ENCODE assay signal across 11 cellular contexts in genomic region chr1:66334311-66334710, GRCh38.
DNase-seq lines count a peak whose midpoint lies in the region; ATAC-seq and TF ChIP-seq lines count a peak whose summit lies in the region.
"Had no signal": no experiment of that assay in that cellular context is flagged by ENCODE, and none has a peak within 500 bp of the region (broad histone marks: within the 10 kb centered on the region; RNA-seq: fewer than 3 reads in every experiment).

No MANE protein-coding gene starts in this region.

- DNase-seq in AG04449 (ENCODE audit: low read depth, low spot score) (no peak), GM23338 (ENCODE audit: low spot score) (peak; percentile 25), caudate nucleus (lab: John Stamatoyannopoulos, UW) (no peak), NCI-H345 (lab: John Stamatoyannopoulos, UW) (no peak), iPS-NIHi11 (ENCODE audit: low spot score) (no peak), NCI-H2081 (lab: John Stamatoyannopoulos, UW) (no peak)
- no peak for DNase-seq in natural killer cell treated with Interleukin-12 subunit alpha and Interleukin-12 subunit beta and Interleukin-15 and Interleukin-18, amount 100 ng/mL, for 72 hours (ENCODE audit: low spot score)
- DNase-seq: body of pancreas, HCEC 1CT, SIG-M5 had no signal

- H3K27ac Mint-ChIP-seq in GM23338 = no peak overlapping the region
- peak overlapping the region; percentile 95 to 96 for H3K27ac Mint-ChIP-seq in natural killer cell treated with Interleukin-12 subunit alpha and Interleukin-12 subunit beta and Interleukin-15 and Interleukin-18, amount 100 ng/mL, for 72 hours

- H3K27me3 Mint-ChIP-seq in GM23338 (ENCODE audit: insufficient read depth, low read depth, poor library complexity) = peaks cover 3% of the 10 kb centered on the region
- H3K27me3 Mint-ChIP-seq in natural killer cell treated with Interleukin-12 subunit alpha and Interleukin-12 subunit beta and Interleukin-15 and Interleukin-18, amount 100 ng/mL, for 72 hours = no peaks in the 10 kb centered on the region

- no peaks in the 10 kb centered on the region for H4K20me1 ChIP-seq in GM23338 (replicated peaks; ENCODE audit: insufficient read depth)

- H3K9me2 ChIP-seq in GM23338 (ENCODE audit: insufficient read depth) = no peaks in the 10 kb centered on the region; the same call in 1 of the 2 replicates

- H3K36me3 Mint-ChIP-seq in GM23338 (ENCODE audit: low read depth) = peaks cover 3% of the 10 kb centered on the region; the same call in 1 of the 3 replicates
- H3K36me3 Mint-ChIP-seq in natural killer cell treated with Interleukin-12 subunit alpha and Interleukin-12 subunit beta and Interleukin-15 and Interleukin-18, amount 100 ng/mL, for 72 hours = peaks cover 43% of the 10 kb centered on the region

- H3K79me2 ChIP-seq in GM23338 (replicated peaks; ENCODE audit: insufficient read depth) = peaks cover 68% of the 10 kb centered on the region

- POLR2A ChIA-PET in AG04449 (lab: Yijun Ruan, JAX) = no interaction called here

- no peaks in the 10 kb centered on the region for H3K9me3 Mint-ChIP-seq in GM23338
- no peaks in the 10 kb centered on the region for H3K9me3 Mint-ChIP-seq in natural killer cell treated with Interleukin-12 subunit alpha and Interleukin-12 subunit beta and Interleukin-15 and Interleukin-18, amount 100 ng/mL, for 72 hours

- peak overlapping the region; percentile 83 for H3K4me2 ChIP-seq in GM23338

- peak; percentile 18 for ATAC-seq in GM23338
- no peak for ATAC-seq in natural killer cell treated with Interleukin-12 subunit alpha and Interleukin-12 subunit beta and Interleukin-15 and Interleukin-18, amount 100 ng/mL, for 72 hours
- ATAC-seq in HG03095 (IDR thresholded peaks at IDR 0.05; ENCODE audit: unreplicated experiment) = no peak
- ATAC-seq: body of pancreas had no signal

- H3K4me1 ChIP-seq in GM23338 (ENCODE audit: insufficient read depth) = peaks cover 54% of the 10 kb centered on the region
- H3K4me1 ChIP-seq: body of pancreas had no signal

- no peak for TF ChIP-seq CTCF in AG04449 (IDR thresholded peaks at IDR 0.05; ENCODE audit: insufficient read depth, low read length, missing control alignments)
- TF ChIP-seq CTCF in GM23338 (conservative IDR thresholded peaks at IDR 0.05; ENCODE audit: low read depth in 2 of 2) = no peak

- CTCF ChIA-PET in AG04449 (lab: Yijun Ruan, JAX) = interaction anchor here (0.7 to 3.7 kb wide), 3 partner anchors 9 to 113 kb away, joined by 3 to 19 read pairs (median 4); no protein-coding TSS in a partner anchor

- H3K27ac ChIP-seq in GM23338 (ENCODE audit: low read depth) = peak overlapping the region; percentile 83
- peak overlapping the region; percentile 78 for H3K27ac ChIP-seq in caudate nucleus (ENCODE audit: low read depth, low read length)

- H3K4me1 Mint-ChIP-seq in GM23338 = peaks cover 58% of the 10 kb centered on the region
- peaks cover 46 to 51% of the 10 kb centered on the region in 2 donors for H3K4me1 Mint-ChIP-seq in natural killer cell treated with Interleukin-12 subunit alpha and Interleukin-12 subunit beta and Interleukin-15 and Interleukin-18, amount 100 ng/mL, for 72 hours (ENCODE audit: low read depth in 2 of 2)

- H3K36me3 ChIP-seq in GM23338 (ENCODE audit: insufficient read depth) = no peaks in the 10 kb centered on the region

- no peak overlapping the region for H2AFZ ChIP-seq in GM23338

- H3K4me3 ChIP-seq in AG04449 (ENCODE audit: low read depth, low read length) (peak overlapping the region; percentile 69), GM23338 (peak overlapping the region; percentile 66)
- H3K4me3 ChIP-seq: body of pancreas had no signal

- H3K27me3 ChIP-seq in GM23338 (ENCODE audit: insufficient read depth) = no peaks in the 10 kb centered on the region
- H3K27me3 ChIP-seq: body of pancreas had no signal

- no peaks in the 10 kb centered on the region; the same call in 1 of the 2 replicates for H3F3A ChIP-seq in GM23338 (replicated peaks; ENCODE audit: low read depth)

- peak overlapping the region; percentile 77; the same call in 2 of the 3 replicates for H3K4me3 Mint-ChIP-seq in GM23338
- H3K4me3 Mint-ChIP-seq in natural killer cell treated with Interleukin-12 subunit alpha and Interleukin-12 subunit beta and Interleukin-15 and Interleukin-18, amount 100 ng/mL, for 72 hours = peak overlapping the region; percentile 87

TF ChIP-seq in GM23338, 12 proteins besides CTCF, POLR2A, EP300 and RAD21:
- TF ChIP-seq EZH2phosphoT487 (IDR thresholded peaks at IDR 0.05; ENCODE audit: unreplicated experiment) = no peak
- TF ChIP-seq ZNF331 (CRISPR knock-in tag; IDR thresholded peaks at IDR 0.05; ENCODE audit: low read depth) = no peak
- TF ChIP-seq ZNF114 (CRISPR knock-in tag; IDR thresholded peaks at IDR 0.05) = no peak
- TF ChIP-seq NANOG (IDR thresholded peaks at IDR 0.05; ENCODE audit: borderline replicate concordance) = 0 out of 2 replicates have a peak, but pooled peaks have one; percentile 52
- TF ChIP-seq POLR2AphosphoS5 (IDR thresholded peaks at IDR 0.05; ENCODE audit: low read depth) = no peak
